Comparison of ENCODE assay signal across 22 cellular contexts in the genomic region with DNA sequence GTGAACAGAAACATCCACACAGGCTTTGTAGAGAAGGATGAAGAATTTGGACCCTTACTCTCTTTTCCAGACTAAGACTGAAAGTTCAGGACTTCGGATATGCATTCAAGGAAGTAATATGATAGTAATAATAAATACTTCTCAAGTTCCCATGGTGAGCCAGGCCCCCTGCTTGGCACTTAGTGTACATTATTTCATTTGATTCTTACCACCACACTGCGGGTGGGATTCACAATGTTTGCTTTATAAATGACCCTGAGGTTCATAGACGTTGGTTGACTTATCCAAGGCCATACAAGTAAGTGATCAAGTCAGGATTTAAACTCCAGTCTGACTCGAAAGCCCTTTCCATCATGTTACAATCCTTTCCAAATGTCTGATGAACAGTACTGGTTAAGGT. TPM values are rescaled to one million over a fixed set of nuclear protein-coding genes. Genes with fewer than 3 reads are reported as not detected.
"Had no signal": no experiment of that assay in that cellular context is flagged by ENCODE, and none has a peak within 500 bp of the region (broad histone marks: within the 10 kb centered on the region; RNA-seq: fewer than 3 reads in every experiment).

No MANE protein-coding gene starts in this region.

- H3K4me1 ChIP-seq: prostate gland had no signal

- H3K36me3 ChIP-seq: gastrocnemius medialis, prostate gland, stomach, upper lobe of left lung had no signal

- H3K27me3 ChIP-seq: gastrocnemius medialis, stomach, upper lobe of left lung had no signal

- H3K27me3 Mint-ChIP-seq: activated CD4-positive, alpha-beta T cell treated with anti-CD3 and anti-CD28 coated beads for 36 hours had no signal

- H3K4me3 Mint-ChIP-seq: activated CD4-positive, alpha-beta T cell treated with anti-CD3 and anti-CD28 coated beads for 36 hours; activated CD8-positive, alpha-beta memory T cell treated with anti-CD3 and anti-CD28 coated beads, Interleukin-2, amount 10 ng/mL, durations not matched to agents 7 days and 5 days; activated naive CD8-positive, alpha-beta T cell treated with anti-CD3 and anti-CD28 coated beads for 36 hours; neural crest cell; WTC11 had no signal

- H3K4me3 ChIP-seq: coronary artery, lung, prostate gland, stomach, upper lobe of left lung had no signal

- H3K27ac ChIP-seq: coronary artery, prostate gland, stomach, upper lobe of left lung had no signal

- H3K36me3 Mint-ChIP-seq: activated CD8-positive, alpha-beta memory T cell treated with anti-CD3 and anti-CD28 coated beads, Interleukin-2, amount 10 ng/mL, durations not matched to agents 7 days and 5 days; activated naive CD8-positive, alpha-beta T cell treated with anti-CD3 and anti-CD28 coated beads for 36 hours; brain; WTC11 had no signal

- H3K27ac Mint-ChIP-seq: activated CD4-positive, alpha-beta T cell treated with anti-CD3 and anti-CD28 coated beads for 36 hours; activated CD8-positive, alpha-beta memory T cell treated with anti-CD3 and anti-CD28 coated beads, Interleukin-2, amount 10 ng/mL, durations not matched to agents 7 days and 5 days; activated naive CD8-positive, alpha-beta T cell treated with anti-CD3 and anti-CD28 coated beads for 36 hours; WTC11 had no signal

- ATAC-seq: activated CD4-positive, alpha-beta T cell treated with anti-CD3 and anti-CD28 coated beads for 36 hours; activated CD8-positive, alpha-beta memory T cell treated with anti-CD3 and anti-CD28 coated beads, Interleukin-2, amount 10 ng/mL, durations not matched to agents 7 days and 5 days; WTC11 had no signal

- DNase-seq: activated CD4-positive, alpha-beta T cell treated with anti-CD3 and anti-CD28 coated beads for 36 hours; activated CD4-positive, alpha-beta T cell treated with anti-CD3 and anti-CD28 coated beads, Interleukin-2, amount 50 U/mL, for 48 hours; activated CD8-positive, alpha-beta memory T cell treated with anti-CD3 and anti-CD28 coated beads, Interleukin-2, amount 10 ng/mL, durations not matched to agents 7 days and 5 days; activated naive CD8-positive, alpha-beta T cell treated with anti-CD3 and anti-CD28 coated beads for 36 hours; amniotic stem cell; central memory CD4-positive, alpha-beta T cell; gastrocnemius medialis; head of caudate nucleus; kidney; midbrain; right cardiac atrium; stimulated activated CD4-positive, alpha-beta T cell treated with anti-CD3 and anti-CD28 coated beads, Interleukin-4, amount 100 ng/mL, for 1 hour; stomach; upper lobe of left lung had no signal

- H3K9me3 ChIP-seq: gastrocnemius medialis, prostate gland, stomach, upper lobe of left lung had no signal

- H3K9me3 Mint-ChIP-seq: activated naive CD8-positive, alpha-beta T cell treated with anti-CD3 and anti-CD28 coated beads for 36 hours; neural crest cell had no signal

- H3K4me1 Mint-ChIP-seq: activated CD4-positive, alpha-beta T cell treated with anti-CD3 and anti-CD28 coated beads for 36 hours; activated CD8-positive, alpha-beta memory T cell treated with anti-CD3 and anti-CD28 coated beads, Interleukin-2, amount 10 ng/mL, durations not matched to agents 7 days and 5 days; neural crest cell had no signal

RNA-seq across cellular contexts. Expression of gene ITGB6, which starts 54.3 kb away (rescaled TPM):
- total RNA-seq: activated CD4-positive, alpha-beta T cell treated with anti-CD3 and anti-CD28 coated beads for 36 hours; activated CD8-positive, alpha-beta memory T cell treated with anti-CD3 and anti-CD28 coated beads, Interleukin-2, amount 10 ng/mL, durations not matched to agents 7 days and 5 days; activated naive CD8-positive, alpha-beta T cell treated with anti-CD3 and anti-CD28 coated beads for 36 hours; neural crest cell; omental fat pad; temporal lobe; WTC11 had no signal
